In the genomic region with DNA sequence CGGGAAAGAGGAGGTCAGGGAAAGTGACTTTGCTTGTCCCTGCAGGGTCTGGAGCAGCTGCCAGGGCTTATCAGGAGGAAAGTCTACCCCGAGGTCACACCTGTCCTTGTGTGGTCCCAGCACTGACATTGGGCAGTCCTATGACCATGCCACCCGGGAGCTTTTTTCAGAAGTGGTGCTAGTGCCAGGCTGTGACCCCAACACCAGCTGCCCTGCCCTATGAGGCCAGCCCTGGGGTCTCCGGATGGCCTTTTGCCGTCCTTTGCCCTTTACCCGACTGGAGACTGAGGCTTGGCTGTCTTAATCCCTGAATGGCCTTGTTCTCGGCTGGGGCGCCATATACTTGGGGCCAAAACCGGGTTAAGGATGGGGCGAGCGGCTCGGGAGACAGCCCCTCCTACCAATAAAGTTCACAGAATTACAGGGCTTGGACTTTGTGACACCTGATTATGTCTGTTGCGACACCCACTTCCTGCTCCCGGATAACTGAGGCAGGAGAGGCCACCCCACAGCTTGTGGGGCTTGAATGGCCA, we compare ENCODE assay signal across 13 cellular contexts.
"Had no signal": no experiment of that assay in that cellular context is flagged by ENCODE, and none has a peak within 500 bp of the region (broad histone marks: within the 10 kb centered on the region; RNA-seq: fewer than 3 reads in every experiment).

No MANE protein-coding gene starts in this region.

- H3K4me1 Mint-ChIP-seq: nephron had no signal

- H3K4me3 ChIP-seq: esophagus squamous epithelium, thoracic aorta, upper lobe of right lung had no signal

- FAIRE-seq: bronchial epithelial cell had no signal

- H3K27ac Mint-ChIP-seq: activated naive CD4-positive, alpha-beta T cell treated with anti-CD3 and anti-CD28 coated beads, Interleukin-2, amount 10 ng/mL, durations not matched to agents 7 days and 5 days; effector memory CD8-positive, alpha-beta T cell; nephron; stimulated activated memory B cell treated with anti-CD40 and anti-IgM and Interleukin-4, amounts not matched to agents 10 μg/mL and 1 μg/mL and 100 μg/mL, for 72 hours had no signal

- H3K9me3 ChIP-seq: upper lobe of right lung had no signal

- H3K27ac ChIP-seq: esophagus squamous epithelium, thoracic aorta, upper lobe of right lung had no signal

- H3K36me3 Mint-ChIP-seq: activated naive CD4-positive, alpha-beta T cell treated with anti-CD3 and anti-CD28 coated beads, Interleukin-2, amount 10 ng/mL, durations not matched to agents 7 days and 5 days had no signal

- DNase-seq: activated CD4-positive, alpha-beta T cell treated with anti-CD3 and anti-CD28 coated beads, Interleukin-2, amount 50 U/mL, for 1 hour; effector memory CD8-positive, alpha-beta T cell; esophagus squamous epithelium; mesenchymal stem cell; nucleus accumbens; retina; stimulated activated CD4-positive, alpha-beta T cell treated with anti-CD3 and anti-CD28 coated beads, Interleukin-4, amount 100 ng/mL, for 4 hours had no signal

- ATAC-seq: effector memory CD8-positive, alpha-beta T cell; stimulated activated memory B cell treated with anti-CD40 and anti-IgM and Interleukin-4, amounts not matched to agents 10 μg/mL and 1 μg/mL and 100 μg/mL, for 72 hours; upper lobe of right lung had no signal

- H3K36me3 ChIP-seq: esophagus squamous epithelium, thoracic aorta, upper lobe of right lung had no signal

- H3K9me3 Mint-ChIP-seq: activated naive CD4-positive, alpha-beta T cell treated with anti-CD3 and anti-CD28 coated beads, Interleukin-2, amount 10 ng/mL, durations not matched to agents 7 days and 5 days; effector memory CD8-positive, alpha-beta T cell had no signal

- H3K4me3 Mint-ChIP-seq: activated naive CD4-positive, alpha-beta T cell treated with anti-CD3 and anti-CD28 coated beads, Interleukin-2, amount 10 ng/mL, durations not matched to agents 7 days and 5 days; effector memory CD8-positive, alpha-beta T cell; nephron; stimulated activated memory B cell treated with anti-CD40 and anti-IgM and Interleukin-4, amounts not matched to agents 10 μg/mL and 1 μg/mL and 100 μg/mL, for 72 hours had no signal

- H3K4me1 ChIP-seq: upper lobe of right lung had no signal
